Comparison of ENCODE assay signal across 9 cellular contexts in the genomic region with DNA sequence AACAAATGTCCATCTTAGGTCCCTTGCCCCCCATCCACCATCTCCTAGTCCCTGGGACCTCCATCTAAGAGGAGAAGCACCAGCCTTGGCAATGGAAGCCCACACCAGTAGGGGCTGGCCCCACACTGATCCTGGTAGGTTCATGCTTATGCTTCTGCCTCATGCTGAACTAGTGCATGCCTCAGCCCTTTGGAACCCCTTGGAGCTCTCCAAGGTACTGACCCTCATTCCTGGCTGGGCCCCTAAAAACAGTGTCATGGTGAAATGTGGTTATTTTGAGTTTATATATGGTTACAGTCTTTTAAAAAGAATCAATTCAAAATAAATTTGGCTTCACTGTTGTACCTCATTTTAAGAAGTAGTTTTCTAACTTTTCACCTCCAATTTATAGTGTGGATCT.
DNase-seq lines count a peak whose midpoint lies in the region; ATAC-seq and TF ChIP-seq lines count a peak whose summit lies in the region.
"Had no signal": no experiment of that assay in that cellular context is flagged by ENCODE, and none has a peak within 500 bp of the region (broad histone marks: within the 10 kb centered on the region; RNA-seq: fewer than 3 reads in every experiment).

No MANE protein-coding gene starts in this region.

- no peaks in the 10 kb centered on the region for H4K20me1 ChIP-seq in SK-N-SH (ENCODE audit: insufficient read depth)
- H4K20me1 ChIP-seq in smooth muscle cell (ENCODE audit: low read depth): no peaks in the 10 kb centered on the region

- H3K27ac ChIP-seq in SK-N-SH (ENCODE audit: low read depth in 2 of 2, low read length in 1 of 2) (no peak overlapping the region), smooth muscle cell (ENCODE audit: low read depth) (no peak overlapping the region)
- H3K27ac ChIP-seq: 22Rv1 had no signal

- no peak for TF ChIP-seq CTCF in SK-N-SH (IDR thresholded peaks at IDR 0.05)
- no peak for TF ChIP-seq CTCF in smooth muscle cell (IDR thresholded peaks at IDR 0.05; ENCODE audit: borderline replicate concordance, insufficient read depth, poor library complexity, severe bottlenecking)

- H3K4me1 ChIP-seq in SK-N-SH (ENCODE audit: control insufficient read depth in 1 of 2, insufficient read depth in 2 of 2, low read depth in 1 of 2, low read length in 1 of 2): peaks cover 0 to 16% of the 10 kb centered on the region in 2 experiments; a peak in 1 of 4 replicates
- no peaks in the 10 kb centered on the region for H3K4me1 ChIP-seq in smooth muscle cell (ENCODE audit: low read depth)

- H3K36me3 ChIP-seq in SK-N-SH (replicated peaks in 1 of 2; ENCODE audit: control insufficient read depth in 1 of 2, insufficient read depth in 2 of 2, low read length in 1 of 2) (no peaks in the 10 kb centered on the region), smooth muscle cell (ENCODE audit: low read depth) (no peaks in the 10 kb centered on the region)

- POLR2A ChIA-PET in SK-N-SH (lab: Yijun Ruan, JAX): no interaction called here

- H3K4me3 ChIP-seq in SK-N-SH (ENCODE audit: low read depth in 2 of 2, low read length in 1 of 2) (no peak overlapping the region), smooth muscle cell (no peak overlapping the region)

- H3K27me3 ChIP-seq in SK-N-SH (ENCODE audit: insufficient read depth) (no peaks in the 10 kb centered on the region), smooth muscle cell (ENCODE audit: low read depth) (no peaks in the 10 kb centered on the region)

- H3F3A ChIP-seq in SK-N-SH (replicated peaks; ENCODE audit: insufficient read depth) (no peaks in the 10 kb centered on the region), smooth muscle cell (ENCODE audit: low read depth) (no peaks in the 10 kb centered on the region)

- CTCF ChIA-PET in SK-N-SH (lab: Yijun Ruan, JAX): interaction anchor here (1.0 to 2.1 kb wide), 4 partner anchors 21 to 363 kb away, joined by 3 to 9 read pairs (median 4); no protein-coding TSS in a partner anchor

- H3K4me2 ChIP-seq in SK-N-SH (no peak overlapping the region), smooth muscle cell (no peak overlapping the region)

- ATAC-seq in GM18867 (IDR thresholded peaks at IDR 0.05; ENCODE audit: unreplicated experiment): no peak

- H2AFZ ChIP-seq in SK-N-SH (ENCODE audit: low read depth) (no peak overlapping the region), smooth muscle cell (ENCODE audit: low read depth) (no peak overlapping the region)

- TF ChIP-seq RAD21 in SK-N-SH (IDR thresholded peaks at IDR 0.05; ENCODE audit: low read length): no peak

- DNase-seq in DMS 273 (lab: John Stamatoyannopoulos, UW; ENCODE audit: unreplicated experiment) (peak; percentile 23), DMS 273 treated with DMSO at 0.1 percent for 48 hours (lab: John Stamatoyannopoulos, UW) (no peak), SK-N-SH (no peak), dermis microvascular lymphatic vessel endothelial cell (ENCODE audit: low read depth in 2 of 2) (peak; percentile 3 to 49), smooth muscle cell (lab: John Stamatoyannopoulos, UW; ENCODE audit: unreplicated experiment) (peak; percentile 14), GM19240 (ENCODE audit: insufficient read length, low spot score) (no peak)
- no peak for DNase-seq in effector CD8-positive, alpha-beta T cell (lab: John Stamatoyannopoulos, UW)

- no peaks in the 10 kb centered on the region for H3K9me2 ChIP-seq in SK-N-SH

- no peaks in the 10 kb centered on the region for H3K9me3 ChIP-seq in SK-N-SH
- H3K9me3 ChIP-seq in smooth muscle cell (replicated peaks; ENCODE audit: low read depth): no peaks in the 10 kb centered on the region

- H3K79me2 ChIP-seq in SK-N-SH (ENCODE audit: insufficient read depth): no peaks in the 10 kb centered on the region
- no peaks in the 10 kb centered on the region for H3K79me2 ChIP-seq in smooth muscle cell (ENCODE audit: low read depth)

- no peak for TF ChIP-seq EP300 in SK-N-SH (IDR thresholded peaks at IDR 0.05; ENCODE audit: borderline replicate concordance in 1 of 2, low read depth in 1 of 2, low read length in 1 of 2)

- H3K9ac ChIP-seq in SK-N-SH: no peak overlapping the region
- no peak overlapping the region for H3K9ac ChIP-seq in smooth muscle cell (ENCODE audit: low read depth)

TF ChIP-seq in SK-N-SH, 30 proteins besides CTCF, POLR2A, EP300 and RAD21:
- no peak for TF ChIP-seq RCOR1 (IDR thresholded peaks at IDR 0.05; ENCODE audit: low read length)
- TF ChIP-seq, protein P1, sequence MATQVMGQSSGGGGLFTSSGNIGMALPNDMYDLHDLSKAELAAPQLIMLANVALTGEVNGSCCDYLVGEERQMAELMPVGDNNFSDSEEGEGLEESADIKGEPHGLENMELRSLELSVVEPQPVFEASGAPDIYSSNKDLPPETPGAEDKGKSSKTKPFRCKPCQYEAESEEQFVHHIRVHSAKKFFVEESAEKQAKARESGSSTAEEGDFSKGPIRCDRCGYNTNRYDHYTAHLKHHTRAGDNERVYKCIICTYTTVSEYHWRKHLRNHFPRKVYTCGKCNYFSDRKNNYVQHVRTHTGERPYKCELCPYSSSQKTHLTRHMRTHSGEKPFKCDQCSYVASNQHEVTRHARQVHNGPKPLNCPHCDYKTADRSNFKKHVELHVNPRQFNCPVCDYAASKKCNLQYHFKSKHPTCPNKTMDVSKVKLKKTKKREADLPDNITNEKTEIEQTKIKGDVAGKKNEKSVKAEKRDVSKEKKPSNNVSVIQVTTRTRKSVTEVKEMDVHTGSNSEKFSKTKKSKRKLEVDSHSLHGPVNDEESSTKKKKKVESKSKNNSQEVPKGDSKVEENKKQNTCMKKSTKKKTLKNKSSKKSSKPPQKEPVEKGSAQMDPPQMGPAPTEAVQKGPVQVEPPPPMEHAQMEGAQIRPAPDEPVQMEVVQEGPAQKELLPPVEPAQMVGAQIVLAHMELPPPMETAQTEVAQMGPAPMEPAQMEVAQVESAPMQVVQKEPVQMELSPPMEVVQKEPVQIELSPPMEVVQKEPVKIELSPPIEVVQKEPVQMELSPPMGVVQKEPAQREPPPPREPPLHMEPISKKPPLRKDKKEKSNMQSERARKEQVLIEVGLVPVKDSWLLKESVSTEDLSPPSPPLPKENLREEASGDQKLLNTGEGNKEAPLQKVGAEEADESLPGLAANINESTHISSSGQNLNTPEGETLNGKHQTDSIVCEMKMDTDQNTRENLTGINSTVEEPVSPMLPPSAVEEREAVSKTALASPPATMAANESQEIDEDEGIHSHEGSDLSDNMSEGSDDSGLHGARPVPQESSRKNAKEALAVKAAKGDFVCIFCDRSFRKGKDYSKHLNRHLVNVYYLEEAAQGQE (IDR thresholded peaks at IDR 0.05; ENCODE audit: low read depth, low read length): peak; percentile 97

Comparison
In these comparisons a context has a peak if more than half of its experiments do, and no peak if none do; other contexts are left out.
1. DNase-seq: peak in DMS 273 (single experiment), dermis microvascular lymphatic vessel endothelial cell (2 of 2) and smooth muscle cell (single experiment); none in DMS 273 treated with DMSO at 0.1 percent for 48 hours (single experiment), SK-N-SH (single experiment), effector CD8-positive, alpha-beta T cell (single experiment) and GM19240 (single experiment).